ENCODE assay signal across 8 cellular contexts in genomic region chr11:4393209-4394196, GRCh38. TPM values are rescaled to one million over a fixed set of nuclear protein-coding genes. Genes with fewer than 3 reads are reported as not detected.
DNase-seq lines count a peak whose midpoint lies in the region; ATAC-seq lines count a peak whose summit lies in the region.

TSS of gene TRIM21 (minus strand) at chr11:4393702. CDS start at chr11:4390409, 3,293 bp downstream.

- no peak within 1 kb of the TSS for H2BK12ac ChIP-seq in neuronal stem cell (ENCODE audit: low read length)

- DNase-seq in DMS153 treated with DMSO at 0.1 percent for 48 hours (lab: John Stamatoyannopoulos, UW; ENCODE audit: unreplicated experiment) (peak; percentile 45), SIG-M5 (lab: John Stamatoyannopoulos, UW) (peak; percentile 82), foreskin melanocyte (peak; percentile 77), neuronal stem cell (ENCODE audit: low spot score) (peak; percentile 62)
- peak; percentile 83 for DNase-seq in activated gamma-delta T cell treated with anti-CD3 and anti-CD28 coated beads, Interleukin-2, amount 50 U/mL, for 16 hours (ENCODE audit: low read depth)

- no peaks in the 10 kb centered on the region for H3K4me1 ChIP-seq in HUES48 (ENCODE audit: control insufficient read depth, insufficient read depth, low read length)
- no peaks in the 10 kb centered on the region for H3K4me1 ChIP-seq in neuronal stem cell (ENCODE audit: control insufficient read depth in 2 of 2, insufficient read depth in 1 of 2, low read depth in 1 of 2, low read length in 2 of 2)
- H3K4me1 ChIP-seq in subcutaneous abdominal adipose tissue (ENCODE audit: control insufficient read depth in 5 of 5, insufficient read depth in 5 of 5, low read length in 5 of 5), result peaks cover 0 to 14% (median 12%) of the 10 kb centered on the region in 5 donors

- H3K4me3 ChIP-seq in HUES48 (ENCODE audit: low read depth, low read length), result peak within 1 kb of the TSS; percentile 90
- H3K4me3 ChIP-seq in neuronal stem cell (ENCODE audit: low read length in 2 of 2), result peak within 1 kb of the TSS; percentile 68 to 84
- H3K4me3 ChIP-seq in subcutaneous abdominal adipose tissue (ENCODE audit: low read depth in 1 of 5, low read length in 5 of 5), result peak within 1 kb of the TSS; percentile 97 to 99 (median 99)

- H3K4me2 ChIP-seq in neuronal stem cell (ENCODE audit: insufficient read depth, low read length, poor library complexity, severe bottlenecking), result peak within 1 kb of the TSS; percentile 60

- ATAC-seq in GM21390 (IDR thresholded peaks at IDR 0.05; ENCODE audit: unreplicated experiment), result peak; percentile 100

- no peak within 1 kb of the TSS for H3K14ac ChIP-seq in neuronal stem cell (ENCODE audit: low read length)

- peak within 1 kb of the TSS; percentile 61 for H2BK5ac ChIP-seq in neuronal stem cell (ENCODE audit: low read length)

- no peaks in the 10 kb centered on the region for H3K27me3 ChIP-seq in HUES48 (ENCODE audit: control insufficient read depth, insufficient read depth, low read length)
- no peaks in the 10 kb centered on the region for H3K27me3 ChIP-seq in neuronal stem cell (ENCODE audit: control insufficient read depth in 3 of 3, insufficient read depth in 3 of 3, low read depth in 1 of 3, low read length in 3 of 3)
- no peaks in the 10 kb centered on the region for H3K27me3 ChIP-seq in subcutaneous abdominal adipose tissue (ENCODE audit: control insufficient read depth in 5 of 5, insufficient read depth in 4 of 5, low read length in 5 of 5)

- peak within 1 kb of the TSS; percentile 98 for H2AFZ ChIP-seq in neuronal stem cell (ENCODE audit: low read length)

- WGBS in neuronal stem cell (ENCODE audit: extremely low coverage in 2 of 2, insufficient read length in 2 of 2, insufficient replicate concordance in 1 of 2), 2 donors, result no CpG with 5 or more reads among the region's 24 CpGs

- H3K4ac ChIP-seq in neuronal stem cell (ENCODE audit: low read length), result no peak within 1 kb of the TSS

- no peak within 1 kb of the TSS for H2AK5ac ChIP-seq in neuronal stem cell (ENCODE audit: low read depth, low read length)

- peak within 1 kb of the TSS; percentile 91 for H3K18ac ChIP-seq in neuronal stem cell (ENCODE audit: low read length)

- peak within 1 kb of the TSS; percentile 31 for H3K27ac ChIP-seq in HUES48 (ENCODE audit: low read depth, low read length)
- H3K27ac ChIP-seq in neuronal stem cell (replicated peaks; ENCODE audit: low read length), result no peak within 1 kb of the TSS
- peak within 1 kb of the TSS; percentile 80 for H3K27ac ChIP-seq in subcutaneous abdominal adipose tissue (ENCODE audit: low read depth, low read length)

- H4K91ac ChIP-seq in neuronal stem cell (ENCODE audit: low read depth, low read length, poor library complexity), result no peak within 1 kb of the TSS

- peak within 1 kb of the TSS; percentile 75 for H3K23ac ChIP-seq in neuronal stem cell (ENCODE audit: low read depth, low read length, poor library complexity)

- no peaks in the 10 kb centered on the region for H3K79me1 ChIP-seq in neuronal stem cell (ENCODE audit: low read depth, low read length)

- H3K9me3 ChIP-seq in HUES48 (ENCODE audit: control insufficient read depth, insufficient read depth, low read length), result no peaks in the 10 kb centered on the region
- no peaks in the 10 kb centered on the region for H3K9me3 ChIP-seq in neuronal stem cell (replicated peaks in 1 of 2; ENCODE audit: control insufficient read depth in 2 of 2, insufficient read depth in 1 of 2, low read depth in 1 of 2, low read length in 2 of 2)
- no peaks in the 10 kb centered on the region for H3K9me3 ChIP-seq in subcutaneous abdominal adipose tissue (ENCODE audit: control insufficient read depth in 5 of 5, low read length in 5 of 5)

- peak within 1 kb of the TSS; percentile 86 for H4K8ac ChIP-seq in neuronal stem cell (ENCODE audit: low read depth, low read length)

- H3K36me3 ChIP-seq in HUES48 (ENCODE audit: control insufficient read depth, insufficient read depth, low read length), result peaks cover 17% of the 10 kb centered on the region
- H3K36me3 ChIP-seq in neuronal stem cell (replicated peaks in 1 of 2; ENCODE audit: control insufficient read depth in 2 of 2, insufficient read depth in 2 of 2, low read length in 2 of 2), result peaks cover 3 to 18% of the 10 kb centered on the region in 2 donors
- H3K36me3 ChIP-seq in subcutaneous abdominal adipose tissue (ENCODE audit: control insufficient read depth in 5 of 5, insufficient read depth in 5 of 5, low read length in 5 of 5), result peaks cover 3 to 18% (median 18%) of the 10 kb centered on the region in 5 donors

- H3K9ac ChIP-seq in HUES48 (ENCODE audit: low read depth, low read length), result peak within 1 kb of the TSS; percentile 50; the same call in 1 of the 2 replicates
- peak within 1 kb of the TSS; percentile 79 for H3K9ac ChIP-seq in neuronal stem cell (ENCODE audit: low read depth, low read length, poor library complexity)
- peak within 1 kb of the TSS; percentile 87 to 99 (median 95) for H3K9ac ChIP-seq in subcutaneous abdominal adipose tissue (ENCODE audit: low read length in 5 of 5)

- no peak within 1 kb of the TSS for H2BK120ac ChIP-seq in neuronal stem cell (ENCODE audit: low read depth, low read length)

- no peak within 1 kb of the TSS for H2BK15ac ChIP-seq in neuronal stem cell (ENCODE audit: low read length)

RNA-seq across cellular contexts. Expression of gene TRIM21, which starts in this region (rescaled TPM):
- 16.4 TPM for polyA plus RNA-seq in neuronal stem cell (2013, experiment 1 of 2)
- 14.3 TPM for polyA plus RNA-seq in neuronal stem cell (2013, experiment 2 of 2)
